In the genomic region with DNA sequence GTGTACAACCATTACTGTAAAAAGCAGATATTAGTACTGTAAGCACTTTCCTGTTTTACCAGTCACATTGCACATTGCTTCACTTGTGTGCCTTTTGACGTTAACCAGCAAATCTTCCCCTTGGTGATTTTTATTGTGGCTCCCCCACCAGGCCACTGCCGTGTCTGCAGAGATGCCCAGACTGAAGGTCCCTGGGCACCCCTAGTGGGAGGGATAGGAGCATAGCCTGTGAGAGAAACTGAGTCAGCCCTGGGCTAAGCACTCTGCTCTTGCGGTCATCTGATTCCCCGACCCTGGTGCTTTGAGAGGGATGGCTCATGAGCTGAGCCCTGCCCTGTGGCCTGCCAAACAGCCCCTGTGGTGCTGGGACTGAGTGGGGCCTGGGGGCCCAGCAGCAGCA, we compare ENCODE assay signal across 7 cellular contexts.
A peak's percentile ranks its signal among the peaks of the same experiment; 100 is the strongest.
DNase-seq lines count a peak whose midpoint lies in the region; ATAC-seq and TF ChIP-seq lines count a peak whose summit lies in the region.

No MANE protein-coding gene starts in this region.

- H3K27ac ChIP-seq in brain microvascular endothelial cell (no peak overlapping the region), aorta (ENCODE audit: low read depth in 1 of 2, low read length in 2 of 2) (no peak overlapping the region)

- no peak for ATAC-seq in GM19452 (IDR thresholded peaks at IDR 0.05; ENCODE audit: unreplicated experiment)
- ATAC-seq in aorta (ENCODE audit: low FRiP score), result no peak

- in situ Hi-C loops in brain microvascular endothelial cell (cut with HindIII; ENCODE audit: low pct_ligation_motif_present, low sequenced_read_pairs), result no loop called here

- DNase-seq in HFF-Myc (ENCODE audit: extremely low read depth, low read depth), result no peak
- DNase-seq in T-helper 22 cell (ENCODE audit: low read depth), result peak; percentile 15
- DNase-seq in brain microvascular endothelial cell, result no peak
- DNase-seq in mucosa of gallbladder (ENCODE audit: low spot score), result peak; percentile 34
- no peak for DNase-seq in AG20443 (ENCODE audit: low spot score)
- no peak for DNase-seq in aorta

- no peaks in the 10 kb centered on the region for H3K9me3 ChIP-seq in aorta (ENCODE audit: control insufficient read depth, low read length)

- intact Hi-C loops in aorta (cut with DNase I), result no loop called here

- no peaks in the 10 kb centered on the region for H3K36me3 ChIP-seq in brain microvascular endothelial cell (replicated peaks)
- H3K36me3 ChIP-seq in aorta (ENCODE audit: control insufficient read depth in 1 of 2, insufficient read depth in 2 of 2, low read length in 1 of 2), result peaks cover 0 to 5% of the 10 kb centered on the region in 2 donors

- 85 to 86% methylated on average over 4 of the region's 4 CpGs for WGBS in aorta, 2 donors

- H3K27me3 ChIP-seq in brain microvascular endothelial cell (replicated peaks), result no peaks in the 10 kb centered on the region
- no peaks in the 10 kb centered on the region for H3K27me3 ChIP-seq in aorta (ENCODE audit: control insufficient read depth in 1 of 2, insufficient read depth in 2 of 2, low read length in 1 of 2)

- H3K4me1 ChIP-seq in aorta (ENCODE audit: control insufficient read depth in 1 of 2, insufficient read depth in 2 of 2, low read length in 2 of 2), result no peaks in the 10 kb centered on the region

- TF ChIP-seq CTCF in HFF-Myc (IDR thresholded peaks at IDR 0.05; ENCODE audit: low read depth, low read length, missing control alignments) (peak; percentile 32), brain microvascular endothelial cell (IDR thresholded peaks at IDR 0.05; ENCODE audit: low read depth, low read length, missing control alignments) (peak; percentile 68)

- H3K4me3 ChIP-seq in HFF-Myc (replicated peaks; ENCODE audit: low read depth, low read length), result no peak overlapping the region
- no peak overlapping the region for H3K4me3 ChIP-seq in brain microvascular endothelial cell (ENCODE audit: low read depth, low read length)
- H3K4me3 ChIP-seq in aorta (ENCODE audit: low read length in 2 of 2), result no peak overlapping the region

Comparison
In these comparisons a context has a peak if more than half of its experiments do, and no peak if none do; other contexts are left out.
1. DNase-seq: peak in T-helper 22 cell (single experiment) and mucosa of gallbladder (single experiment); none in HFF-Myc (single experiment), brain microvascular endothelial cell (single experiment), AG20443 (single experiment) and aorta (0 of 2).